Comparison of ENCODE assay signal across 8 cellular contexts in the genomic region with DNA sequence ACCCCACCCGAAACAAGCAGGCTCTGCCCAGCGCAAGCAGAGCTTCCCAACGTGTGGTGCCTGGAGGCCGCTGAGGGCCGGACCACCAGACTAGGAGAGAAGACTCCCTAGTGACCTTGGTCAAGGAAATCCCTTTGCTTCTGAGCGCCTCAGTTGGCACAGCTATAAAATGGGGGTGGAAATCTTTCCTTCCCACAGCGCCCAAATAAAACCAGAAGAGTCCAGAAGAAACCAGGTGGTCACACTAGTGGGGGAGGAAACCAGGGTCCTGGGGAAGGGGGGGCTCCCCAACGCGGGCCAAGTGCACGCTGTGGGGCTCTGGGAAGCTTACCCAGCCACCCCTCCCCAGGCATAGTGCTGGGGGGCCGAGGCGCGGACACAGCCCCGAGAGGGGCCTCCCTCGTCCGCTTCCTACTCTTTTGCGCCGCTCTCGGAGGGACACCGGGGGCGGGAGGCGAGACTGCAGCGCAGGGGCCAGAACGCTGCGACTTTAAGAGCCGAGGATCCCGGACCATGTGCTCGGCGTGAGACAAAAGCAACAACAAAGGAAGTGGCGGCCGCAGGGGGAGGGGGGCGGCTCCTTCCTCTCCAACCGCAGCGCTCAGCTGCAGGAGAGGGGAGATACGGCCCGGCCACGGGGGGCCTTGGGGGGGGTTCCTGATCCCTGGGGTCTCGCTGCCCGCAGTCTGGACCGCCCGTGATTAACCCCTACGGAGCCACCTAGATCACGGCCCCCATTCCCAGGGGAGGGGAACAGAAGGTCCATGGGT. TPM values are rescaled to one million over a fixed set of nuclear protein-coding genes. Genes with fewer than 3 reads are reported as not detected.
A peak's percentile ranks its signal among the peaks of the same experiment; 100 is the strongest.
DNase-seq lines count a peak whose midpoint lies in the region; ATAC-seq and TF ChIP-seq lines count a peak whose summit lies in the region.

No MANE protein-coding gene starts in this region.

- ATAC-seq in heart right ventricle = peak; percentile 38 to 68 (median 58)

- H3K9me3 ChIP-seq in SU-DHL-6 (ENCODE audit: insufficient read depth, low read length) (no peaks in the 10 kb centered on the region), heart right ventricle (no peaks in the 10 kb centered on the region), trophoblast cell (ENCODE audit: insufficient read depth, low read depth, low read length) (no peaks in the 10 kb centered on the region)

- H3K9me2 ChIP-seq in SU-DHL-6 (replicated peaks; ENCODE audit: insufficient read depth, low read length) = no peaks in the 10 kb centered on the region

- peak overlapping the region; percentile 82 for H3K4me2 ChIP-seq in SU-DHL-6 (ENCODE audit: low read depth, low read length, poor library complexity, severe bottlenecking)
- peak overlapping the region; percentile 83 for H3K4me2 ChIP-seq in trophoblast cell (ENCODE audit: low read length)

- peak overlapping the region; percentile 50 for H3K18ac ChIP-seq in trophoblast cell (ENCODE audit: low read length)

- 1% methylated on average over 33 to 41 of the region's 43 CpGs for WGBS in adipose tissue, 3 donors
- 0% methylated on average over 38 to 43 of the region's 43 CpGs for WGBS in heart right ventricle, 2 donors
- no CpG with 5 or more reads among the region's 43 CpGs for WGBS in trophoblast cell (ENCODE audit: extremely low coverage, insufficient coverage, insufficient read length)

- no peaks in the 10 kb centered on the region for H3K9me3 Mint-ChIP-seq in type B pancreatic cell

- peak overlapping the region; percentile 99 for H3K4me3 Mint-ChIP-seq in type B pancreatic cell

- H3K27me3 ChIP-seq in SU-DHL-6 (ENCODE audit: low read length) (no peaks in the 10 kb centered on the region), heart right ventricle (no peaks in the 10 kb centered on the region), trophoblast cell (ENCODE audit: insufficient read depth, low read length) (no peaks in the 10 kb centered on the region)

- H3K4me3 ChIP-seq in SU-DHL-6 (ENCODE audit: insufficient read depth, low read length, poor library complexity, severe bottlenecking) = peak overlapping the region; percentile 88
- peak overlapping the region; percentile 51 to 96 (median 84) for H3K4me3 ChIP-seq in heart right ventricle
- peak overlapping the region; percentile 87 for H3K4me3 ChIP-seq in trophoblast cell (ENCODE audit: low read depth, low read length)

- peak overlapping the region; percentile 78 for H3K14ac ChIP-seq in trophoblast cell (ENCODE audit: low read length)

- peaks cover 24% of the 10 kb centered on the region for H3F3A ChIP-seq in SU-DHL-6 (ENCODE audit: insufficient read depth)

- H3K27ac ChIP-seq in 22Rv1 (peak overlapping the region; percentile 84), SU-DHL-6 (ENCODE audit: low read depth, low read length) (peak overlapping the region; percentile 91), adipose tissue (ENCODE audit: low read depth, low read length) (peak overlapping the region; percentile 83), heart right ventricle (peak overlapping the region; percentile 90 to 100 (median 97)), trophoblast cell (ENCODE audit: low read depth, low read length) (peak overlapping the region; percentile 91)

- peak overlapping the region; percentile 84 for H3K4ac ChIP-seq in trophoblast cell (ENCODE audit: low read depth, low read length)

- DNase-seq in GM13977 (ENCODE audit: low spot score) (peak; percentile 85), KBM-7 (peak; percentile 94), heart right ventricle (peak; percentile 79 to 87), trophoblast cell (peak; percentile 40 to 57), type B pancreatic cell (ENCODE audit: extremely low spot score, unreplicated experiment) (no peak)

- H4K20me1 ChIP-seq in SU-DHL-6 (ENCODE audit: low read depth, low read length) = no peaks in the 10 kb centered on the region

- peak overlapping the region; percentile 73 for H2BK120ac ChIP-seq in trophoblast cell (ENCODE audit: insufficient read depth, low read length, poor library complexity)

- H3K4me1 Mint-ChIP-seq in type B pancreatic cell (ENCODE audit: unreplicated experiment) = peaks cover 45% of the 10 kb centered on the region

- H3K36me3 ChIP-seq in SU-DHL-6 (ENCODE audit: low read length) (no peaks in the 10 kb centered on the region), heart right ventricle (peaks cover 0 to 9% (median 2%) of the 10 kb centered on the region in 9 donors), trophoblast cell (ENCODE audit: control insufficient read depth in 1 of 2, insufficient read depth in 2 of 2, low read length in 2 of 2) (peaks cover 22 to 28% of the 10 kb centered on the region in 2 experiments)

- H3K27me3 Mint-ChIP-seq in type B pancreatic cell = no peaks in the 10 kb centered on the region

- H4K8ac ChIP-seq in trophoblast cell (ENCODE audit: low read depth, low read length) = peak overlapping the region; percentile 49

- H2BK12ac ChIP-seq in trophoblast cell (ENCODE audit: low read length) = no peak overlapping the region

- peaks cover 13% of the 10 kb centered on the region for H3K79me1 ChIP-seq in trophoblast cell (ENCODE audit: low read length)

- peaks cover 3% of the 10 kb centered on the region for H3K36me3 Mint-ChIP-seq in type B pancreatic cell

- no peak for TF ChIP-seq CTCF in 22Rv1 (IDR thresholded peaks at IDR 0.05)
- no peak for TF ChIP-seq CTCF in GM13977 (IDR thresholded peaks at IDR 0.05; ENCODE audit: extremely low read depth, insufficient read depth, missing control alignments)
- TF ChIP-seq CTCF in SU-DHL-6 (IDR thresholded peaks at IDR 0.05; ENCODE audit: insufficient read depth, low read length, poor library complexity, severe bottlenecking) = no peak
- no peak for TF ChIP-seq CTCF in heart right ventricle (IDR thresholded peaks at IDR 0.05)
- TF ChIP-seq CTCF in type B pancreatic cell (conservative IDR thresholded peaks at IDR 0.05) = no peak

- peak overlapping the region; percentile 65 for H4K12ac ChIP-seq in trophoblast cell (ENCODE audit: low read depth, low read length)

- in situ Hi-C loops in GM13977 (cut with MboI; ENCODE audit: low pct_unique_long_range_greater_than_20kb, low sequenced_read_pairs, unreplicated experiment) (no loop called here), KBM-7 (cut with MboI; ENCODE audit: low pct_unique_long_range_greater_than_20kb, low sequenced_read_pairs) (no loop called here)

- H3K27ac Mint-ChIP-seq in type B pancreatic cell = peak overlapping the region; percentile 100

- H3K79me2 ChIP-seq in SU-DHL-6 (ENCODE audit: insufficient read depth, low read length) (peaks cover 34% of the 10 kb centered on the region), trophoblast cell (ENCODE audit: control insufficient read depth, insufficient read depth, low read length, poor library complexity) (peaks cover 29% of the 10 kb centered on the region)

- peak overlapping the region; percentile 20 for H2BK5ac ChIP-seq in trophoblast cell (ENCODE audit: low read depth, low read length, poor library complexity)

- peaks cover 21 to 80% (median 66%) of the 10 kb centered on the region in 9 donors for H3K4me1 ChIP-seq in heart right ventricle
- peaks cover 7 to 13% of the 10 kb centered on the region in 2 experiments for H3K4me1 ChIP-seq in trophoblast cell (ENCODE audit: control insufficient read depth in 1 of 2, insufficient read depth in 2 of 2, low read length in 2 of 2)

- no peak overlapping the region for H2AFZ ChIP-seq in SU-DHL-6 (ENCODE audit: low read depth, low read length, severe bottlenecking)
- H2AFZ ChIP-seq in trophoblast cell (ENCODE audit: insufficient read depth, low read length, poor library complexity) = peak overlapping the region; percentile 26

- intact Hi-C loops in heart right ventricle (cut with DNase I) = loop anchor here in 6 of 10 donors (2.0 to 10.0 kb wide), 4 partner anchors 88 to 152 kb away; partner anchors contain the start of genes CLTB (in 5 of the 6), FAF2 (in 3 of the 6), HIGD2A (in 1 of the 6) and NOP16 (in 1 of the 6)

- H4K91ac ChIP-seq in trophoblast cell (ENCODE audit: low read depth, low read length) = peak overlapping the region; percentile 87

- H3K23ac ChIP-seq in trophoblast cell (ENCODE audit: low read length) = no peak overlapping the region

- H2AK5ac ChIP-seq in trophoblast cell (ENCODE audit: low read length) = peak overlapping the region; percentile 33

- H3K9ac ChIP-seq in SU-DHL-6 (ENCODE audit: low read length) = peak overlapping the region; percentile 79
- H3K9ac ChIP-seq in trophoblast cell (ENCODE audit: low read length) = peak overlapping the region; percentile 86

RNA-seq across cellular contexts. Expression of gene RNF44, which starts 0.9 kb away (rescaled TPM):
- 10 to 100 TPM; 13.9 to 19.2 (median 17.0) TPM for polyA plus RNA-seq in adipose tissue
- 10 to 100 TPM; 18.1 to 31.1 (median 21.5) TPM for total RNA-seq in heart right ventricle
- 10 to 100 TPM in 1 of 2 donors, 1 to 10 TPM in 1; 7.9 to 21.9 TPM for polyA plus RNA-seq in heart right ventricle
- polyA plus RNA-seq in trophoblast cell (2013) = 49.2 and 50.6 TPM in 2 replicates
- 85.8 and 103 TPM in 2 replicates for total RNA-seq in type B pancreatic cell (ENCODE audit: low replicate concordance)

RNA-seq across cellular contexts. Expression of gene CDHR2, which starts 12.8 kb away (rescaled TPM):
- under 1 TPM; 0.07 to 0.42 (median 0.11) TPM for polyA plus RNA-seq in adipose tissue
- under 1 TPM in 2 of 10 donors, not detected in 8; 0.19 to 0.22 TPM for total RNA-seq in heart right ventricle
- polyA plus RNA-seq in heart right ventricle = under 1 TPM in 1 of 2 donors, not detected in 1; 0.03 TPM
- polyA plus RNA-seq in trophoblast cell (2013) = 0.01 and 0.04 TPM in 2 replicates
- total RNA-seq in type B pancreatic cell (ENCODE audit: low replicate concordance) = 4.1 TPM in 2 replicates
